9 cellular contexts compared by ENCODE assay signal in the genomic region with DNA sequence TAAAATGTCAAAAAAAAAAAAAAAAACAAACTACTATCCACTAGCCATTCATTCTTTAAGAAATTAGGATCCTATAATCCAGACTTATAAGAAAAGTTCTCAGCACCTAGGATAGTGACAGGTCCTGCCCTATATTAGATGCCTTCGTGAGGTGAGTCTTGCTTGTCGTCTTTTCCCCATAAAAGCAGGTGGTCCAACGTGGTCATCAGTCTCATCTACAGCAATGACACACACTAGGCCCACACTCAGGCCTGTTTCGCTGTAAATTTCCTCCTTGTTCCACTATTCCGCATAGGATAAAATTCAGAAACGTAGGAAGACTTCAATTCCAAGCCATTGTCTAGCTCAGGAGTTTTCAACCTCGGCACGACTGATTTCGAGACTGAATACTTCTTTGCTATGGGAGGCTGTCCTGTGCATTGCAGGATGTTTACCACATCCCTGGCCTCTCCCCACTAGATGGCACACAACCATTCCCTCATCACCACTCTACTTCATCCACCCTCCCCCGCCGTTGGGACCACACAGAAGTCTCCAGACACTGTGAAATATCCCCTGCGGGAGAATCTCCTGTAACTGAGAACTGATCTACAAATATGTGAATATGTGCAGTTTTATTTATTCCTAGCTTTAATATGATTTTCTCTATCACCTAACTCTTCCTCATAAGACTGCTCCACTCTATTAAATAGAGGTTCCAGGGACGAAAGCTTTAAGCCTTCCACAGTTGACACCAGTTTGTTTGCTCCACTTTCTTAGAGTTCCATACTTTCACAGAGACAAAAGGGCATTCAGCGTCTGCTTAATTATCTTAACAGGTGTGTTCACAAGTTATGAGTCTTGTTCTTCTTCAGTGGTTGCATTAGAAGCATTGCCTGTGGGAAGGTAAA.
DNase-seq lines count a peak whose midpoint lies in the region; ATAC-seq and TF ChIP-seq lines count a peak whose summit lies in the region.
"Had no signal": no experiment of that assay in that cellular context is flagged by ENCODE, and none has a peak within 500 bp of the region (broad histone marks: within the 10 kb centered on the region; RNA-seq: fewer than 3 reads in every experiment).

No MANE protein-coding gene starts in this region.

- DNase-seq in NAMALWA (ENCODE audit: low spot score), result peak; percentile 39
- DNase-seq in WTC11 (ENCODE audit: low spot score), result peak; percentile 75
- DNase-seq in islet precursor cell, result peak; percentile 82
- DNase-seq in activated T-cell treated with anti-CD3 and anti-CD28 coated beads, Interleukin-2, amount 50 U/mL, for 4 hours, result no peak
- no peak for DNase-seq in CD14-positive monocyte (ENCODE audit: low spot score)

- H3K4me3 ChIP-seq in GM12875 (ENCODE audit: low read depth, low read length), result no peak overlapping the region
- H3K4me3 ChIP-seq: lung had no signal

- peak overlapping the region; percentile 21; the same call in 1 of the 2 replicates for H3K27ac Mint-ChIP-seq in WTC11
- no peak overlapping the region for H3K27ac Mint-ChIP-seq in CD14-positive monocyte

- H3K9me3 Mint-ChIP-seq in WTC11 (no peaks in the 10 kb centered on the region), CD14-positive monocyte (peaks cover 0 to 2% (median 0%) of the 10 kb centered on the region in 7 donors)
- H3K9me3 Mint-ChIP-seq in activated T-cell treated with anti-CD3 and anti-CD28 coated beads, Interleukin-2, amount 50 U/mL, for 4 hours, result peaks cover 8% of the 10 kb centered on the region

- ATAC-seq in WTC11 (peak; percentile 99), HG02981 (IDR thresholded peaks at IDR 0.05; ENCODE audit: unreplicated experiment) (no peak), GM18870 (IDR thresholded peaks at IDR 0.05; ENCODE audit: unreplicated experiment) (no peak)
- ATAC-seq in activated T-cell treated with anti-CD3 and anti-CD28 coated beads, Interleukin-2, amount 50 U/mL, for 4 hours, result no peak

- CTCF ChIA-PET in WTC11 (lab: Charles Lee), result interaction anchor here (0.6 to 3.5 kb wide), 14 partner anchors 10 to 344 kb away, joined by 3 to 25 read pairs (median 4); no protein-coding TSS in a partner anchor

- peaks cover 25% of the 10 kb centered on the region for H3K4me1 Mint-ChIP-seq in WTC11
- no peaks in the 10 kb centered on the region for H3K4me1 Mint-ChIP-seq in activated T-cell treated with anti-CD3 and anti-CD28 coated beads, Interleukin-2, amount 50 U/mL, for 4 hours (ENCODE audit: low read depth)
- H3K4me1 Mint-ChIP-seq in CD14-positive monocyte, result no peaks in the 10 kb centered on the region

- TF ChIP-seq CTCF in GM12875 (IDR thresholded peaks at IDR 0.05; ENCODE audit: borderline replicate concordance, insufficient read depth, low read depth, low read length) (0 out of 2 replicates have a peak, but pooled peaks have one; percentile 15), WTC11 (IDR thresholded peaks at IDR 0.05) (no peak), CD14-positive monocyte (IDR thresholded peaks at IDR 0.05) (no peak)

- H3K4me3 Mint-ChIP-seq in WTC11, result peak overlapping the region; percentile 6; the same call in 1 of the 2 replicates
- H3K4me3 Mint-ChIP-seq in activated T-cell treated with anti-CD3 and anti-CD28 coated beads, Interleukin-2, amount 50 U/mL, for 4 hours, result no peak overlapping the region
- H3K4me3 Mint-ChIP-seq in CD14-positive monocyte, result no peak overlapping the region

- POLR2A ChIA-PET in WTC11 (lab: Charles Lee), result no interaction called here

- intact Hi-C loops in CD14-positive monocyte (cut with micrococcal nuclease), result no loop called here

- H3K36me3 Mint-ChIP-seq in WTC11, result no peaks in the 10 kb centered on the region
- no peaks in the 10 kb centered on the region for H3K36me3 Mint-ChIP-seq in activated T-cell treated with anti-CD3 and anti-CD28 coated beads, Interleukin-2, amount 50 U/mL, for 4 hours (ENCODE audit: insufficient read depth)
- H3K36me3 Mint-ChIP-seq in CD14-positive monocyte, result no peaks in the 10 kb centered on the region

- H3K27me3 Mint-ChIP-seq in WTC11 (ENCODE audit: low read depth), result no peaks in the 10 kb centered on the region
- H3K27me3 Mint-ChIP-seq in activated T-cell treated with anti-CD3 and anti-CD28 coated beads, Interleukin-2, amount 50 U/mL, for 4 hours (ENCODE audit: low read depth), result no peaks in the 10 kb centered on the region
- peaks cover 0 to 2% (median 1%) of the 10 kb centered on the region in 3 donors for H3K27me3 Mint-ChIP-seq in CD14-positive monocyte (ENCODE audit: low read depth in 3 of 3)

TF ChIP-seq in WTC11, 78 proteins besides CTCF, POLR2A, EP300 and RAD21:
- TF ChIP-seq SOX15 (CRISPR knock-in tag; IDR thresholded peaks at IDR 0.05) (no peak), ZNF396 (CRISPR knock-in tag; IDR thresholded peaks at IDR 0.05; ENCODE audit: borderline replicate concordance) (no peak), CBFB (CRISPR knock-in tag; IDR thresholded peaks at IDR 0.05; ENCODE audit: low read depth) (no peak), TEAD4 (CRISPR knock-in tag; IDR thresholded peaks at IDR 0.05) (no peak), ZNF671 (CRISPR knock-in tag; IDR thresholded peaks at IDR 0.05) (no peak), JAZF1 (CRISPR knock-in tag; IDR thresholded peaks at IDR 0.05) (no peak), RORB (CRISPR knock-in tag; IDR thresholded peaks at IDR 0.05) (no peak), ZNF263 (CRISPR knock-in tag; IDR thresholded peaks at IDR 0.05; ENCODE audit: low read depth) (no peak), TCF7 (CRISPR knock-in tag; IDR thresholded peaks at IDR 0.05; ENCODE audit: low read depth) (no peak), ZNF232 (CRISPR knock-in tag; IDR thresholded peaks at IDR 0.05) (no peak), NFE2L1 (CRISPR knock-in tag; IDR thresholded peaks at IDR 0.05) (no peak), SMAD3 (CRISPR knock-in tag; IDR thresholded peaks at IDR 0.05; ENCODE audit: borderline replicate concordance) (no peak), JUN (CRISPR knock-in tag; IDR thresholded peaks at IDR 0.05) (no peak)
- TF ChIP-seq, protein P1, sequence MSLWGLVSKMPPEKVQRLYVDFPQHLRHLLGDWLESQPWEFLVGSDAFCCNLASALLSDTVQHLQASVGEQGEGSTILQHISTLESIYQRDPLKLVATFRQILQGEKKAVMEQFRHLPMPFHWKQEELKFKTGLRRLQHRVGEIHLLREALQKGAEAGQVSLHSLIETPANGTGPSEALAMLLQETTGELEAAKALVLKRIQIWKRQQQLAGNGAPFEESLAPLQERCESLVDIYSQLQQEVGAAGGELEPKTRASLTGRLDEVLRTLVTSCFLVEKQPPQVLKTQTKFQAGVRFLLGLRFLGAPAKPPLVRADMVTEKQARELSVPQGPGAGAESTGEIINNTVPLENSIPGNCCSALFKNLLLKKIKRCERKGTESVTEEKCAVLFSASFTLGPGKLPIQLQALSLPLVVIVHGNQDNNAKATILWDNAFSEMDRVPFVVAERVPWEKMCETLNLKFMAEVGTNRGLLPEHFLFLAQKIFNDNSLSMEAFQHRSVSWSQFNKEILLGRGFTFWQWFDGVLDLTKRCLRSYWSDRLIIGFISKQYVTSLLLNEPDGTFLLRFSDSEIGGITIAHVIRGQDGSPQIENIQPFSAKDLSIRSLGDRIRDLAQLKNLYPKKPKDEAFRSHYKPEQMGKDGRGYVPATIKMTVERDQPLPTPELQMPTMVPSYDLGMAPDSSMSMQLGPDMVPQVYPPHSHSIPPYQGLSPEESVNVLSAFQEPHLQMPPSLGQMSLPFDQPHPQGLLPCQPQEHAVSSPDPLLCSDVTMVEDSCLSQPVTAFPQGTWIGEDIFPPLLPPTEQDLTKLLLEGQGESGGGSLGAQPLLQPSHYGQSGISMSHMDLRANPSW (CRISPR knock-in tag; conservative IDR thresholded peaks at IDR 0.05; ENCODE audit: low read depth), result no peak
- TF ChIP-seq, protein P2, sequence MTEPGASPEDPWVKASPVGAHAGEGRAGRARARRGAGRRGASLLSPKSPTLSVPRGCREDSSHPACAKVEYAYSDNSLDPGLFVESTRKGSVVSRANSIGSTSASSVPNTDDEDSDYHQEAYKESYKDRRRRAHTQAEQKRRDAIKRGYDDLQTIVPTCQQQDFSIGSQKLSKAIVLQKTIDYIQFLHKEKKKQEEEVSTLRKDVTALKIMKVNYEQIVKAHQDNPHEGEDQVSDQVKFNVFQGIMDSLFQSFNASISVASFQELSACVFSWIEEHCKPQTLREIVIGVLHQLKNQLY (CRISPR knock-in tag; IDR thresholded peaks at IDR 0.05), result no peak
- TF ChIP-seq, protein P3, sequence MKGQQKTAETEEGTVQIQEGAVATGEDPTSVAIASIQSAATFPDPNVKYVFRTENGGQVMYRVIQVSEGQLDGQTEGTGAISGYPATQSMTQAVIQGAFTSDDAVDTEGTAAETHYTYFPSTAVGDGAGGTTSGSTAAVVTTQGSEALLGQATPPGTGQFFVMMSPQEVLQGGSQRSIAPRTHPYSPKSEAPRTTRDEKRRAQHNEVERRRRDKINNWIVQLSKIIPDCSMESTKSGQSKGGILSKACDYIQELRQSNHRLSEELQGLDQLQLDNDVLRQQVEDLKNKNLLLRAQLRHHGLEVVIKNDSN (CRISPR knock-in tag; IDR thresholded peaks at IDR 0.05), result no peak
- TF ChIP-seq, protein P4, sequence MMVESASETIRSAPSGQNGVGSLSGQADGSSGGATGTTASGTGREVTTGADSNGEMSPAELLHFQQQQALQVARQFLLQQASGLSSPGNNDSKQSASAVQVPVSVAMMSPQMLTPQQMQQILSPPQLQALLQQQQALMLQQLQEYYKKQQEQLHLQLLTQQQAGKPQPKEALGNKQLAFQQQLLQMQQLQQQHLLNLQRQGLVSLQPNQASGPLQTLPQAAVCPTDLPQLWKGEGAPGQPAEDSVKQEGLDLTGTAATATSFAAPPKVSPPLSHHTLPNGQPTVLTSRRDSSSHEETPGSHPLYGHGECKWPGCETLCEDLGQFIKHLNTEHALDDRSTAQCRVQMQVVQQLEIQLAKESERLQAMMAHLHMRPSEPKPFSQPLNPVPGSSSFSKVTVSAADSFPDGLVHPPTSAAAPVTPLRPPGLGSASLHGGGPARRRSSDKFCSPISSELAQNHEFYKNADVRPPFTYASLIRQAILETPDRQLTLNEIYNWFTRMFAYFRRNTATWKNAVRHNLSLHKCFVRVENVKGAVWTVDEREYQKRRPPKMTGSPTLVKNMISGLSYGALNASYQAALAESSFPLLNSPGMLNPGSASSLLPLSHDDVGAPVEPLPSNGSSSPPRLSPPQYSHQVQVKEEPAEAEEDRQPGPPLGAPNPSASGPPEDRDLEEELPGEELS (CRISPR knock-in tag; IDR thresholded peaks at IDR 0.05), result no peak
- TF ChIP-seq, protein P5, sequence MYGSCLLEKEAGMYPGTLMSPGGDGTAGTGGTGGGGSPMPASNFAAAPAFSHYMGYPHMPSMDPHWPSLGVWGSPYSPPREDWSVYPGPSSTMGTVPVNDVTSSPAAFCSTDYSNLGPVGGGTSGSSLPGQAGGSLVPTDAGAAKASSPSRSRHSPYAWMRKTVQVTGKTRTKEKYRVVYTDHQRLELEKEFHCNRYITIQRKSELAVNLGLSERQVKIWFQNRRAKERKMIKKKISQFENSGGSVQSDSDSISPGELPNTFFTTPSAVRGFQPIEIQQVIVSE (CRISPR knock-in tag; IDR thresholded peaks at IDR 0.05; ENCODE audit: borderline replicate concordance), result no peak
TF ChIP-seq in WTC11: peak in this region for 0.

Comparison
In these comparisons a context has a peak if more than half of its experiments do, and no peak if none do; other contexts are left out.
1. DNase-seq: peak in NAMALWA (single experiment), WTC11 (single experiment) and islet precursor cell (single experiment); none in activated T-cell treated with anti-CD3 and anti-CD28 coated beads, Interleukin-2, amount 50 U/mL, for 4 hours (single experiment) and CD14-positive monocyte (single experiment).